8 cellular contexts compared by ENCODE assay signal in genomic region chr11:67464411-67465189, GRCh38. TPM values are rescaled to one million over a fixed set of nuclear protein-coding genes. Genes with fewer than 3 reads are reported as not detected.
DNase-seq lines count a peak whose midpoint lies in the region; ATAC-seq and TF ChIP-seq lines count a peak whose summit lies in the region.

No MANE protein-coding gene starts in this region.

- no peak for TF ChIP-seq CTCF in GM13977 (IDR thresholded peaks at IDR 0.05; ENCODE audit: extremely low read depth, insufficient read depth, missing control alignments)
- TF ChIP-seq CTCF in choroid plexus epithelial cell (conservative IDR thresholded peaks at IDR 0.05; ENCODE audit: low read depth, low read length) = no peak

- intact Hi-C loops in left colon (cut with DNase I, micrococcal nuclease) = no loop called here

- in situ Hi-C loops in GM13977 (cut with MboI; ENCODE audit: low pct_unique_long_range_greater_than_20kb, low sequenced_read_pairs, unreplicated experiment) = loop anchor here (10.0 kb wide), 1 partner anchor 60 kb away; the partner anchor contains the start of genes PPP1CA and TBC1D10C

- DNase-seq in GM13977 (ENCODE audit: low spot score) = peak; percentile 96
- peak; percentile 93 for DNase-seq in NCI-H2196 (lab: John Stamatoyannopoulos, UW; ENCODE audit: unreplicated experiment)
- peak; percentile 86 to 89 for DNase-seq in activated CD4-positive, alpha-beta T cell treated with anti-CD3 and anti-CD28 coated beads for 24 hours (ENCODE audit: low read depth in 2 of 2)
- DNase-seq in choroid plexus epithelial cell (ENCODE audit: low read depth) = peak; percentile 79
- DNase-seq in left colon = peak; percentile 92 to 95
- peak; percentile 82 to 90 (median 86) for DNase-seq in stimulated activated CD4-positive, alpha-beta T cell treated with anti-CD3 and anti-CD28 coated beads, Interleukin-1b, Interleukin-23, amount 100 ng/mL, for 24 hours (ENCODE audit: low read depth in 4 of 4, low spot score in 1 of 4)

- H3K4me3 ChIP-seq in choroid plexus epithelial cell (ENCODE audit: low read depth, low read length) = peak overlapping the region; percentile 79

- ATAC-seq in HG02981 (IDR thresholded peaks at IDR 0.05; ENCODE audit: unreplicated experiment) (peak; percentile 51), left colon (peak; percentile 79), HG03378 (IDR thresholded peaks at IDR 0.05; ENCODE audit: unreplicated experiment) (no peak)

RNA-seq across cellular contexts. Expression of gene TMEM134, which starts 4.5 kb away (rescaled TPM):
- total RNA-seq in left colon = 10 to 100 TPM; 63.6 to 68.0 TPM

RNA-seq across cellular contexts. Expression of gene CABP4, which starts 9.4 kb away (rescaled TPM):
- total RNA-seq in left colon = 1 to 10 TPM; 1.1 to 2.0 TPM

RNA-seq across cellular contexts. Expression of gene GPR152, which starts 12.1 kb away (rescaled TPM):
- total RNA-seq in left colon = not detected

RNA-seq across cellular contexts. Expression of gene AIP, which starts 18.2 kb away (rescaled TPM):
- total RNA-seq in left colon = 10 to 100 TPM; 31.4 to 49.6 TPM

RNA-seq across cellular contexts. Expression of gene CORO1B, which starts 21.3 kb away (rescaled TPM):
- total RNA-seq in left colon = 100 to 1,000 TPM; 195 to 230 TPM
